22 cellular contexts compared by ENCODE assay signal in genomic region chr4:40422309-40422708, GRCh38.
DNase-seq lines count a peak whose midpoint lies in the region; ATAC-seq and TF ChIP-seq lines count a peak whose summit lies in the region.
"Had no signal": no experiment of that assay in that cellular context is flagged by ENCODE, and none has a peak within 500 bp of the region (broad histone marks: within the 10 kb centered on the region; RNA-seq: fewer than 3 reads in every experiment).

No MANE protein-coding gene starts in this region.

- H3K4me1 ChIP-seq in mucosa of descending colon (ENCODE audit: low read depth) (peaks cover 13% of the 10 kb centered on the region), right atrium auricular region (no peaks in the 10 kb centered on the region)
- H3K4me1 ChIP-seq: adrenal gland, esophagus muscularis mucosa, lower lobe of right lung had no signal

- H3K9me3 ChIP-seq in mucosa of descending colon (no peaks in the 10 kb centered on the region), right atrium auricular region (no peaks in the 10 kb centered on the region)
- H3K9me3 ChIP-seq: adrenal gland, esophagus muscularis mucosa, lower lobe of right lung, upper lobe of left lung had no signal

- DNase-seq in GM13976 (ENCODE audit: low spot score), result peak; percentile 54
- peak; percentile 53 for DNase-seq in GM20000 (ENCODE audit: low spot score)
- DNase-seq in mucosa of descending colon, result no peak
- no peak for DNase-seq in NOMO-1 treated with dmso at 0.1 percent for 144 hours (lab: John Stamatoyannopoulos, UW; ENCODE audit: unreplicated experiment)
- no peak for DNase-seq in right atrium auricular region (ENCODE audit: low spot score)
- no peak for DNase-seq in stimulated activated CD4-positive, alpha-beta T cell treated with anti-CD3 and anti-CD28 coated beads, Interleukin-4, amount 100 ng/mL, for 4 hours
- no peak for DNase-seq in HT-29 (ENCODE audit: low spot score)
- DNase-seq: activated CD4-positive, alpha-beta memory T cell treated with anti-CD3 and anti-CD28 coated beads, Interleukin-2, amount 10 ng/mL, durations not matched to agents 7 days and 5 days; activated CD8-positive, alpha-beta memory T cell treated with anti-CD3 and anti-CD28 coated beads, Interleukin-2, amount 50 U/mL, for 48 hours; activated naive CD4-positive, alpha-beta T cell treated with anti-CD3 and anti-CD28 coated beads, Interleukin-2, amount 10 ng/mL, durations not matched to agents 7 days and 5 days; adrenal gland; dorsolateral prefrontal cortex; lower lobe of right lung; NCI-H1048; NCI-H1694 treated with DMSO at 0.1 percent for 48 hours; NCI-H446 treated with DMSO at 0.1 percent for 48 hours; NCI-H82; stimulated activated CD4-positive, alpha-beta T cell treated with anti-CD3 and anti-CD28 coated beads, Interleukin-15, amount 100 ng/mL, for 24 hours; upper lobe of left lung had no signal

- no peaks in the 10 kb centered on the region for H3K27me3 ChIP-seq in right atrium auricular region
- H3K27me3 ChIP-seq: adrenal gland, dorsolateral prefrontal cortex, esophagus muscularis mucosa, upper lobe of left lung had no signal

- no peak overlapping the region for H3K27ac ChIP-seq in right atrium auricular region
- H3K27ac ChIP-seq: adrenal gland, dorsolateral prefrontal cortex, esophagus muscularis mucosa, lower lobe of right lung, upper lobe of left lung had no signal

- in situ Hi-C loops in GM13976 (cut with MboI; ENCODE audit: low sequenced_read_pairs, unreplicated experiment), result no loop called here

- ATAC-seq in HG03342 (IDR thresholded peaks at IDR 0.05; ENCODE audit: unreplicated experiment) (peak; percentile 50), mucosa of descending colon (peak; percentile 3)
- ATAC-seq: lower lobe of right lung; stimulated activated effector memory CD8-positive, alpha-beta T cell treated with anti-CD3 and anti-CD28 coated beads, Interleukin-12 subunit alpha, Interleukin-12 subunit beta, amount 100 ng/mL, for 72 hours had no signal

- H3K36me3 ChIP-seq in mucosa of descending colon (ENCODE audit: low read depth) (no peaks in the 10 kb centered on the region), right atrium auricular region (no peaks in the 10 kb centered on the region)
- H3K36me3 ChIP-seq: esophagus muscularis mucosa had no signal

- intact Hi-C loops in mucosa of descending colon (cut with DNase I, micrococcal nuclease), result no loop called here

- H3K4me3 ChIP-seq in mucosa of descending colon (no peak overlapping the region), right atrium auricular region (no peak overlapping the region)
- H3K4me3 ChIP-seq: adrenal gland, dorsolateral prefrontal cortex, esophagus muscularis mucosa, lower lobe of right lung, upper lobe of left lung had no signal

- no peak for TF ChIP-seq CTCF in GM13976 (IDR thresholded peaks at IDR 0.05; ENCODE audit: borderline replicate concordance, control extremely low read depth, extremely low read depth, insufficient read depth, missing control alignments)
- TF ChIP-seq CTCF in GM20000 (IDR thresholded peaks at IDR 0.05; ENCODE audit: extremely low read depth, missing control alignments), result no peak
- no peak for TF ChIP-seq CTCF in mucosa of descending colon (IDR thresholded peaks at IDR 0.05)
- no peak for TF ChIP-seq CTCF in right atrium auricular region (IDR thresholded peaks at IDR 0.05)

Comparison
In these comparisons a context has a peak if more than half of its experiments do, and no peak if none do; other contexts are left out.
1. DNase-seq: peak in GM13976 (single experiment) and GM20000 (single experiment); none in mucosa of descending colon (0 of 3), NOMO-1 treated with dmso at 0.1 percent for 144 hours (single experiment), right atrium auricular region (single experiment), stimulated activated CD4-positive, alpha-beta T cell treated with anti-CD3 and anti-CD28 coated beads, Interleukin-4, amount 100 ng/mL, for 4 hours (0 of 2) and HT-29 (single experiment).